ENCODE assay signal across 20 cellular contexts in genomic region chr1:229882621-229883020, GRCh38.
DNase-seq lines count a peak whose midpoint lies in the region; ATAC-seq, FAIRE-seq and TF ChIP-seq lines count a peak whose summit lies in the region.
"Had no signal": no experiment of that assay in that cellular context is flagged by ENCODE, and none has a peak within 500 bp of the region (broad histone marks: within the 10 kb centered on the region; RNA-seq: fewer than 3 reads in every experiment).

No MANE protein-coding gene starts in this region.

- H3K27ac ChIP-seq in body of pancreas, result peak overlapping the region; percentile 69 to 94 (median 92)
- H3K27ac ChIP-seq in vagina, result no peak overlapping the region
- H3K27ac ChIP-seq: Peyer's patch had no signal

- no peak overlapping the region for H3K4me3 ChIP-seq in body of pancreas
- no peak overlapping the region for H3K4me3 ChIP-seq in vagina
- H3K4me3 ChIP-seq: HAP-1, Peyer's patch had no signal

- no peaks in the 10 kb centered on the region for H3K36me3 ChIP-seq in body of pancreas (replicated peaks in 1 of 2; ENCODE audit: insufficient read depth in 1 of 2, low read depth in 2 of 2)
- no peaks in the 10 kb centered on the region for H3K36me3 ChIP-seq in vagina
- H3K36me3 ChIP-seq: BE2C, HAP-1, Peyer's patch had no signal

- H3K4me1 ChIP-seq in body of pancreas, result peaks cover 69% of the 10 kb centered on the region
- no peaks in the 10 kb centered on the region for H3K4me1 ChIP-seq in vagina
- H3K4me1 ChIP-seq: HAP-1, Peyer's patch had no signal

- ATAC-seq in body of pancreas, result no peak
- ATAC-seq: Right ventricle myocardium inferior had no signal

- H3K9me3 ChIP-seq in body of pancreas (no peaks in the 10 kb centered on the region), vagina (no peaks in the 10 kb centered on the region)
- H3K9me3 ChIP-seq: BE2C, HAP-1, Peyer's patch had no signal

- WGBS in body of pancreas, 2 donors, result 34 to 41% methylated on average over 5 of the region's 5 CpGs

- H3K36me3 Mint-ChIP-seq in activated CD4-positive, alpha-beta T cell treated with anti-CD3 and anti-CD28 coated beads, Interleukin-2, amount 10 ng/mL, durations not matched to agents 24 days and 14 days (ENCODE audit: low read depth), result no peaks in the 10 kb centered on the region
- H3K36me3 Mint-ChIP-seq: CD4-positive, alpha-beta memory T cell had no signal

- no peak overlapping the region for H3K4me3 Mint-ChIP-seq in activated CD4-positive, alpha-beta T cell treated with anti-CD3 and anti-CD28 coated beads, Interleukin-2, amount 10 ng/mL, durations not matched to agents 24 days and 14 days
- H3K4me3 Mint-ChIP-seq: CD4-positive, alpha-beta memory T cell had no signal

- peaks cover 15% of the 10 kb centered on the region for H3K27me3 Mint-ChIP-seq in activated CD4-positive, alpha-beta T cell treated with anti-CD3 and anti-CD28 coated beads, Interleukin-2, amount 10 ng/mL, durations not matched to agents 24 days and 14 days

- TF ChIP-seq POLR2A in body of pancreas (IDR thresholded peaks at IDR 0.05) (no peak), vagina (IDR thresholded peaks at IDR 0.05) (no peak), GM12892 (IDR thresholded peaks at IDR 0.05; ENCODE audit: low read depth, low read length) (no peak)

- intact Hi-C loops in activated CD4-positive, alpha-beta T cell treated with anti-CD3 and anti-CD28 coated beads, Interleukin-2, amount 10 ng/mL, durations not matched to agents 24 days and 14 days (cut with micrococcal nuclease), result no loop called here
- intact Hi-C loops in body of pancreas (cut with DNase I) (no loop called here), vagina (cut with DNase I) (no loop called here)

- peak; percentile 23 for DNase-seq in activated CD4-positive, alpha-beta T cell treated with anti-CD3 and anti-CD28 coated beads, Interleukin-2, amount 10 ng/mL, durations not matched to agents 24 days and 14 days
- DNase-seq in activated CD4-positive, alpha-beta T cell treated with anti-CD3 and anti-CD28 coated beads for 48 hours, result no peak
- DNase-seq in body of pancreas (peak in 1 of 4 donors; percentile 37), islet precursor cell (peak; percentile 30), vagina (ENCODE audit: extremely low spot score in 2 of 2) (peak; percentile 40 to 87), NCI-H1436 (lab: John Stamatoyannopoulos, UW) (no peak), GDM1 (lab: John Stamatoyannopoulos, UW) (no peak), GM12892 (ENCODE audit: insufficient read length) (no peak)
- DNase-seq: BE2C; Calu3; CD4-positive, alpha-beta memory T cell; DMS53; NCI-H1105; NCI-H187 treated with DMSO at 0.1 percent for 48 hours; NCI-H2227 treated with DMSO at 0.1 percent for 48 hours; NCI-H510A treated with DMSO at 0.1 percent for 48 hours; Peyer's patch; SW 1271 had no signal

- H3K9me3 Mint-ChIP-seq in activated CD4-positive, alpha-beta T cell treated with anti-CD3 and anti-CD28 coated beads, Interleukin-2, amount 10 ng/mL, durations not matched to agents 24 days and 14 days, result no peaks in the 10 kb centered on the region
- H3K9me3 Mint-ChIP-seq: CD4-positive, alpha-beta memory T cell had no signal

- H3K27me3 ChIP-seq in body of pancreas (no peaks in the 10 kb centered on the region), vagina (no peaks in the 10 kb centered on the region)
- H3K27me3 ChIP-seq: BE2C, Peyer's patch had no signal

- FAIRE-seq in GM12892 (lab: Jason Lieb, UNC), result no peak

- no peaks in the 10 kb centered on the region for H3K4me1 Mint-ChIP-seq in activated CD4-positive, alpha-beta T cell treated with anti-CD3 and anti-CD28 coated beads, Interleukin-2, amount 10 ng/mL, durations not matched to agents 24 days and 14 days
- H3K4me1 Mint-ChIP-seq: CD4-positive, alpha-beta memory T cell had no signal

- TF ChIP-seq CTCF in body of pancreas (IDR thresholded peaks at IDR 0.05), result no peak
- no peak for TF ChIP-seq CTCF in vagina (IDR thresholded peaks at IDR 0.05)

- no peak overlapping the region for H3K27ac Mint-ChIP-seq in activated CD4-positive, alpha-beta T cell treated with anti-CD3 and anti-CD28 coated beads, Interleukin-2, amount 10 ng/mL, durations not matched to agents 24 days and 14 days
- H3K27ac Mint-ChIP-seq: CD4-positive, alpha-beta memory T cell had no signal

Comparison
In these comparisons a context has a peak if more than half of its experiments do, and no peak if none do; other contexts are left out.
1. DNase-seq: peak in activated CD4-positive, alpha-beta T cell treated with anti-CD3 and anti-CD28 coated beads, Interleukin-2, amount 10 ng/mL, durations not matched to agents 24 days and 14 days (single experiment), islet precursor cell (single experiment) and vagina (2 of 2); none in activated CD4-positive, alpha-beta T cell treated with anti-CD3 and anti-CD28 coated beads for 48 hours (single experiment), NCI-H1436 (single experiment), GDM1 (single experiment) and GM12892 (single experiment).